In the genomic region with DNA sequence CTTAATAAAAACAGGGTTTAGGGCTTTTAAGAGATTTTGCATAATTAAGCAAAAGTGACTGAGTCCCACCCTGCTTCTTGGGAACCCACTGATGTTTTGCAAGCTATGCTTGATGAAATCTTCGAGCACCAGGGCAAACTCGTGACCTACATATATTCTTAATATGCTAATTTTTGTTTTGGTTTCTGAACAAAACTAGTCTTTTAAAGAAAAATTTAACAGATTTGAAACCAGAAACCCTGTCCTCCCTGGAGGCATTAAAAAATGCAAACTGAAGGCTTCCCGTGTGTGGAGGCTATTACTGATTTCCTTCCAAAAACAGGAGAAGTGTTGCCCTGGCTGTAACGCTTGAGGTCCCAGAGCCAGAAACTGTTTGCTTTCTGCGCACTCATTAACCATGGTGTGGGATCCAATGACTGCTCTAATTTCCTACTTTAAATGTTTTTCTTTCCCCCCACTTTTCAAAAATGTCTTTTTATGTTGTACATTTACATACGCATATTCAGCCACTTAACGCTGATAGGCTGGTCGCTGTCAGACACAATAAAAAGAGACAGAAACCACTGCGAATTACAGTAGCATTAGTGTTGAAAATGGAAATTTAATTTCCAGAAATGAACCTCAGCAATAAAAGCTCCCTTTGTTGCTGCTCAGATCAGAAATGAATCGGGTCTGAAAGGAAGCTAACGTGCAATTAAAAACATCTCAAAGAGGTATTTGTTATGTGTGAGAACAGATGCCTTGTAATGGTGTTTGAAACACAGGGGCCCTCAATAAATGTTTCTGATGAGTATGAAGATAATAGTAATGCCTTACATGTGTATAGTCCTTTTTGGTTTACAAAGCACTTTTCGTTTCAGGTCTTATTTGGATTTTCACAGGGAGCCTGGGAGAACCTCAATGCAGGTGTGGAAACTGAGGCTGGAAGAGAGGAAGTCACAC, we compare ENCODE assay signal across 32 cellular contexts. TPM values are rescaled to one million over a fixed set of nuclear protein-coding genes. Genes with fewer than 3 reads are reported as not detected.
DNase-seq lines count a peak whose midpoint lies in the region; ATAC-seq and FAIRE-seq lines count a peak whose summit lies in the region.
"Had no signal": no experiment of that assay in that cellular context is flagged by ENCODE, and none has a peak within 500 bp of the region (broad histone marks: within the 10 kb centered on the region; RNA-seq: fewer than 3 reads in every experiment).

No MANE protein-coding gene starts in this region.

- no peak for ATAC-seq in GM18870 (IDR thresholded peaks at IDR 0.05; ENCODE audit: unreplicated experiment)
- ATAC-seq: K562, pancreas, right cardiac atrium had no signal

- in situ Hi-C loops in Caki2 (cut with HindIII; ENCODE audit: low pct_unique_long_range_greater_than_20kb, low sequenced_read_pairs): no loop called here

- DNase-seq in Caki2 (ENCODE audit: low read depth) (peak; percentile 65), NCI-H1105 treated with DMSO at 0.1 percent for 48 hours (lab: John Stamatoyannopoulos, UW) (peak; percentile 85), epidermal melanocyte (ENCODE audit: insufficient read length, low spot score) (peak; percentile 64), medulla oblongata (ENCODE audit: extremely low spot score) (peak; percentile 5), urothelium cell line (ENCODE audit: low spot score) (no peak), dermis blood vessel endothelial cell (no peak)
- DNase-seq in stimulated activated naive CD4-positive, alpha-beta T cell (lab: John Stamatoyannopoulos, UW): no peak
- DNase-seq: activated B cell treated with CpG ODN at 0.5 μM for 24 hours; activated CD4-positive, alpha-beta T cell treated with anti-CD3 and anti-CD28 coated beads, Interleukin-2, amount 10 ng/mL, durations not matched to agents 7 days and 5 days; activated effector memory CD4-positive, alpha-beta T cell treated with Interleukin-2 at 50 U/mL for 16 hours; activated T-cell treated with anti-CD3 and anti-CD28 coated beads, Interleukin-2, amount 50 U/mL, for 1 hour; AML-193; CD4-positive, alpha-beta T cell; DMS 273 treated with DMSO at 0.1 percent for 48 hours; heart left ventricle; mammary epithelial cell; NCI-H1436; NCI-H446 treated with DMSO at 0.1 percent for 48 hours; nephron progenitor cell; OCI-M1; pancreas; right cardiac atrium; spleen had no signal

- no peak for FAIRE-seq in urothelium cell line (lab: Jason Lieb, UNC)
- FAIRE-seq: H1, HTR-8/SVneo, K562, pancreas had no signal

RNA-seq across cellular contexts. Expression of a gene that starts 40.0 kb away (rescaled TPM):
- 0.10 TPM in 1 of 2 replicates, not detected in the other for total RNA-seq in Caki2 (2014; rRNA removed; shearing (Covaris generic); ENCODE audit: low replicate concordance)
- not detected in 2 replicates for total RNA-seq in dermis blood vessel endothelial cell
- total RNA-seq: A673; activated CD4-positive, alpha-beta T cell treated with anti-CD3 and anti-CD28 coated beads, Interleukin-2, amount 10 ng/mL, durations not matched to agents 7 days and 5 days; activated CD8-positive, alpha-beta memory T cell treated with anti-CD3 and anti-CD28 coated beads for 36 hours; CD4-positive, alpha-beta T cell; chondrocyte; fibroblast of lung; M059J; mammary epithelial cell had no signal

Comparison
In these comparisons a context has a peak if more than half of its experiments do, and no peak if none do; other contexts are left out.
1. DNase-seq: peak in Caki2 (single experiment), NCI-H1105 treated with DMSO at 0.1 percent for 48 hours (single experiment), epidermal melanocyte (single experiment) and medulla oblongata (single experiment); none in stimulated activated naive CD4-positive, alpha-beta T cell (0 of 6), urothelium cell line (single experiment) and dermis blood vessel endothelial cell (single experiment).